Comparison of ENCODE assay signal across 1 cellular context in genomic region chr13:80189889-80190597, GRCh38.
TF ChIP-seq lines count a peak whose summit lies in the region.

No MANE protein-coding gene starts in this region.

TF ChIP-seq in K562, 482 proteins besides CTCF, POLR2A, EP300 and RAD21 (continued from another document):
- TF ChIP-seq ZNF740 (CRISPR knock-in tag; IDR thresholded peaks at IDR 0.05) (no peak), ZNF740 (tag; IDR thresholded peaks at IDR 0.05) (no peak), BACH1 (tag; IDR thresholded peaks at IDR 0.05) (no peak), LCOR (CRISPR knock-in tag; IDR thresholded peaks at IDR 0.05) (no peak), ZNF316 (IDR thresholded peaks at IDR 0.05) (peak; percentile 31; the same call in 1 of the 2 replicates), MAFG (tag; conservative IDR thresholded peaks at IDR 0.05) (peak; percentile 26; the same call in 1 of the 2 replicates), BRD4 (IDR thresholded peaks at IDR 0.05) (no peak), VEZF1 (CRISPR knock-in tag; IDR thresholded peaks at IDR 0.05) (no peak), YBX1 (IDR thresholded peaks at IDR 0.05) (no peak), MAFK (IDR thresholded peaks at IDR 0.05; ENCODE audit: low read length) (peak; percentile 15; the same call in 1 of the 2 replicates), ARID4B (CRISPR knock-in tag; IDR thresholded peaks at IDR 0.05) (no peak), SMAD3 (CRISPR knock-in tag; conservative IDR thresholded peaks at IDR 0.05) (no peak), MAFF (IDR thresholded peaks at IDR 0.05; ENCODE audit: low read length) (peak; percentile 10; the same call in 1 of the 2 replicates), L3MBTL2 (IDR thresholded peaks at IDR 0.05) (no peak), HMGN3 (IDR thresholded peaks at IDR 0.05; ENCODE audit: borderline replicate concordance, extremely low read depth, insufficient read length, low read depth, low read length) (no peak), KLF6 (CRISPR knock-in tag; IDR thresholded peaks at IDR 0.05; ENCODE audit: borderline replicate concordance) (no peak), HBP1 (CRISPR knock-in tag; IDR thresholded peaks at IDR 0.05) (no peak)
TF ChIP-seq in K562: peak in this region for 5.
